In the genomic region with DNA sequence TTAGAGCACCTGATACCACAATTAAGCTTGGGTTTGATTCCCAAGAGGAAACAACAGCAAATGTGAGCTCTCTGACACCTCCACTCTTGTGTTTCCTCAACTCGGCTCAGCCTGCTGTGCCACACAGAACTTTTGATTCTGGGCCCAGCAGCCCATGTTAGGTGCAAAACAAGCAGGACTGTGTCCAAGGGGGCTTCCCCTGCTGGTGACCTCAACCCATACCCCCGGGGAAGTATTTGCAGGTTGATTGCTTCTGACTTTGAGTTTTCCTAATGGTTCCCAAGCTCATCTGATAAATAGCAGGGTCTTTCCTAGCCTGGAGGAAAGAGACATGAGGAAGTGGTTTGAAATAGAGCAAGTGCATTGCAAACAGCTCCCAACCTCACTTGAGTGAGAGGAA, we compare ENCODE assay signal across 17 cellular contexts. TPM values are rescaled to one million over a fixed set of nuclear protein-coding genes. Genes with fewer than 3 reads are reported as not detected.
DNase-seq lines count a peak whose midpoint lies in the region; ATAC-seq and TF ChIP-seq lines count a peak whose summit lies in the region.
"Had no signal": no experiment of that assay in that cellular context is flagged by ENCODE, and none has a peak within 500 bp of the region (broad histone marks: within the 10 kb centered on the region; RNA-seq: fewer than 3 reads in every experiment).

No MANE protein-coding gene starts in this region.

- H3K27me3 ChIP-seq in BLaER1 treated with 17β-estradiol and CSF1 and Interleukin-3, amounts not matched to agents 10 nM and 100 nM, result no peaks in the 10 kb centered on the region
- H3K27me3 ChIP-seq in DND-41 (ENCODE audit: insufficient read depth, low read length, poor library complexity), result no peaks in the 10 kb centered on the region
- H3K27me3 ChIP-seq in WERI-Rb-1 (ENCODE audit: insufficient read depth, low read depth, severe bottlenecking), result no peaks in the 10 kb centered on the region
- H3K27me3 ChIP-seq in aorta (ENCODE audit: control insufficient read depth in 1 of 2, insufficient read depth in 2 of 2, low read length in 1 of 2), result no peaks in the 10 kb centered on the region

- no peaks in the 10 kb centered on the region; a peak in 1 of 22 replicates for H3K9me3 ChIP-seq in BLaER1 treated with 17β-estradiol and CSF1 and Interleukin-3, amounts not matched to agents 10 nM and 100 nM (replicated peaks in 1 of 11)
- H3K9me3 ChIP-seq in DND-41 (ENCODE audit: insufficient read depth, low read length, severe bottlenecking), result no peaks in the 10 kb centered on the region
- no peaks in the 10 kb centered on the region for H3K9me3 ChIP-seq in WERI-Rb-1 (ENCODE audit: severe bottlenecking)
- no peaks in the 10 kb centered on the region for H3K9me3 ChIP-seq in aorta (ENCODE audit: control insufficient read depth, low read length)
- H3K9me3 ChIP-seq: Caco-2 had no signal

- DNase-seq in DND-41, result peak; percentile 29
- DNase-seq in stimulated activated naive B cell treated with anti-CD40 and anti-IgM and Interleukin-4, amounts not matched to agents 10 μg/mL and 1 μg/mL and 100 μg/mL, for 72 hours, result no peak
- DNase-seq in WERI-Rb-1, result no peak
- no peak for DNase-seq in aorta
- no peak for DNase-seq in activated naive CD8-positive, alpha-beta T cell treated with anti-CD3 and anti-CD28 coated beads for 36 hours
- DNase-seq: Caco-2; CD4-positive, alpha-beta T cell; DMS153; EL; GDM1; GM23248; H7; HCEC 1CT had no signal

- H3K9me3 Mint-ChIP-seq in activated T-helper 17 cell treated with anti-CD3 and anti-CD28 coated beads, Interleukin-2, amount 50 U/mL, for 72 hours, result peaks cover 5% of the 10 kb centered on the region
- peaks cover 0 to 5% of the 10 kb centered on the region in 2 donors for H3K9me3 Mint-ChIP-seq in stimulated activated naive B cell treated with anti-CD40 and anti-IgM and Interleukin-4, amounts not matched to agents 10 μg/mL and 1 μg/mL and 100 μg/mL, for 72 hours
- no peaks in the 10 kb centered on the region for H3K9me3 Mint-ChIP-seq in activated naive CD8-positive, alpha-beta T cell treated with anti-CD3 and anti-CD28 coated beads for 36 hours
- H3K9me3 Mint-ChIP-seq: CD4-positive, alpha-beta T cell had no signal

- H3K36me3 Mint-ChIP-seq in activated T-helper 17 cell treated with anti-CD3 and anti-CD28 coated beads, Interleukin-2, amount 50 U/mL, for 72 hours (ENCODE audit: low read depth), result no peaks in the 10 kb centered on the region
- no peaks in the 10 kb centered on the region for H3K36me3 Mint-ChIP-seq in stimulated activated naive B cell treated with anti-CD40 and anti-IgM and Interleukin-4, amounts not matched to agents 10 μg/mL and 1 μg/mL and 100 μg/mL, for 72 hours
- no peaks in the 10 kb centered on the region for H3K36me3 Mint-ChIP-seq in activated naive CD8-positive, alpha-beta T cell treated with anti-CD3 and anti-CD28 coated beads for 36 hours
- H3K36me3 Mint-ChIP-seq: CD14-positive monocyte had no signal

- peak; percentile 83 for ATAC-seq in DND-41 (ENCODE audit: insufficient read depth, low read depth)
- ATAC-seq in activated T-helper 17 cell treated with anti-CD3 and anti-CD28 coated beads, Interleukin-2, amount 50 U/mL, for 72 hours (replicated peaks), result peak; percentile 3
- no peak for ATAC-seq in stimulated activated naive B cell treated with anti-CD40 and anti-IgM and Interleukin-4, amounts not matched to agents 10 μg/mL and 1 μg/mL and 100 μg/mL, for 72 hours (replicated peaks)
- no peak for ATAC-seq in aorta (ENCODE audit: low FRiP score)
- ATAC-seq: GM12878 had no signal

- no peaks in the 10 kb centered on the region for H3K36me3 ChIP-seq in BLaER1 treated with 17β-estradiol and CSF1 and Interleukin-3, amounts not matched to agents 10 nM and 100 nM
- H3K36me3 ChIP-seq in DND-41 (ENCODE audit: insufficient read depth, low read length) (no peaks in the 10 kb centered on the region), WERI-Rb-1 (no peaks in the 10 kb centered on the region), aorta (ENCODE audit: control insufficient read depth in 1 of 2, insufficient read depth in 2 of 2, low read length in 1 of 2) (no peaks in the 10 kb centered on the region)

- no peak overlapping the region for H3K27ac Mint-ChIP-seq in activated T-helper 17 cell treated with anti-CD3 and anti-CD28 coated beads, Interleukin-2, amount 50 U/mL, for 72 hours
- H3K27ac Mint-ChIP-seq in stimulated activated naive B cell treated with anti-CD40 and anti-IgM and Interleukin-4, amounts not matched to agents 10 μg/mL and 1 μg/mL and 100 μg/mL, for 72 hours, result peak overlapping the region; percentile 42
- no peak overlapping the region for H3K27ac Mint-ChIP-seq in activated naive CD8-positive, alpha-beta T cell treated with anti-CD3 and anti-CD28 coated beads for 36 hours
- H3K27ac Mint-ChIP-seq: CD4-positive, alpha-beta T cell had no signal

- intact Hi-C loops in aorta (cut with DNase I), result no loop called here

- peaks cover 5% of the 10 kb centered on the region for H3K4me1 Mint-ChIP-seq in activated T-helper 17 cell treated with anti-CD3 and anti-CD28 coated beads, Interleukin-2, amount 50 U/mL, for 72 hours
- H3K4me1 Mint-ChIP-seq in stimulated activated naive B cell treated with anti-CD40 and anti-IgM and Interleukin-4, amounts not matched to agents 10 μg/mL and 1 μg/mL and 100 μg/mL, for 72 hours, result peaks cover 0 to 4% of the 10 kb centered on the region in 2 donors
- H3K4me1 Mint-ChIP-seq in activated naive CD8-positive, alpha-beta T cell treated with anti-CD3 and anti-CD28 coated beads for 36 hours, result no peaks in the 10 kb centered on the region
- H3K4me1 Mint-ChIP-seq: CD14-positive monocyte had no signal

- no peaks in the 10 kb centered on the region for H3K79me2 ChIP-seq in DND-41 (ENCODE audit: insufficient read depth, low read length)

- H3K27me3 Mint-ChIP-seq in activated T-helper 17 cell treated with anti-CD3 and anti-CD28 coated beads, Interleukin-2, amount 50 U/mL, for 72 hours, result no peaks in the 10 kb centered on the region
- H3K27me3 Mint-ChIP-seq in stimulated activated naive B cell treated with anti-CD40 and anti-IgM and Interleukin-4, amounts not matched to agents 10 μg/mL and 1 μg/mL and 100 μg/mL, for 72 hours, result peaks cover 2 to 5% of the 10 kb centered on the region in 2 donors
- peaks cover 4% of the 10 kb centered on the region for H3K27me3 Mint-ChIP-seq in activated naive CD8-positive, alpha-beta T cell treated with anti-CD3 and anti-CD28 coated beads for 36 hours

- H3K9ac ChIP-seq in BLaER1 treated with 17β-estradiol and CSF1 and Interleukin-3, amounts not matched to agents 10 nM and 100 nM, result no peak overlapping the region
- no peak overlapping the region for H3K9ac ChIP-seq in DND-41 (ENCODE audit: low read depth, low read length)
- H3K9ac ChIP-seq: GM23248 had no signal

- H3K4me3 Mint-ChIP-seq in activated T-helper 17 cell treated with anti-CD3 and anti-CD28 coated beads, Interleukin-2, amount 50 U/mL, for 72 hours, result peak overlapping the region; percentile 53
- no peak overlapping the region for H3K4me3 Mint-ChIP-seq in stimulated activated naive B cell treated with anti-CD40 and anti-IgM and Interleukin-4, amounts not matched to agents 10 μg/mL and 1 μg/mL and 100 μg/mL, for 72 hours
- no peak overlapping the region for H3K4me3 Mint-ChIP-seq in activated naive CD8-positive, alpha-beta T cell treated with anti-CD3 and anti-CD28 coated beads for 36 hours
- H3K4me3 Mint-ChIP-seq: CD14-positive monocyte; CD4-positive, alpha-beta T cell had no signal

- H3K27ac ChIP-seq in BLaER1 treated with 17β-estradiol and CSF1 and Interleukin-3, amounts not matched to agents 10 nM and 100 nM, result no peak overlapping the region
- H3K27ac ChIP-seq in DND-41 (ENCODE audit: low read length), result peak overlapping the region; percentile 73
- no peak overlapping the region for H3K27ac ChIP-seq in WERI-Rb-1
- no peak overlapping the region for H3K27ac ChIP-seq in aorta (ENCODE audit: low read depth in 1 of 2, low read length in 2 of 2)
- H3K27ac ChIP-seq: GM23248 had no signal

- no peak overlapping the region for H2AFZ ChIP-seq in DND-41 (ENCODE audit: low read depth, low read length)
- H2AFZ ChIP-seq: GM23248 had no signal

- WGBS in aorta, 2 donors, result 72 to 80% methylated on average over 2 of the region's 2 CpGs

- peak overlapping the region in 9 of 11 experiments; percentile 16 to 72 (median 46); a peak in 15 of 22 replicates for H3K4me2 ChIP-seq in BLaER1 treated with 17β-estradiol and CSF1 and Interleukin-3, amounts not matched to agents 10 nM and 100 nM
- H3K4me2 ChIP-seq in DND-41 (ENCODE audit: insufficient read depth, low read length), result peak overlapping the region; percentile 31

- no peak for TF ChIP-seq CTCF in DND-41 (IDR thresholded peaks at IDR 0.05; ENCODE audit: borderline replicate concordance, extremely low read depth, low read length, poor library complexity, severe bottlenecking)
- no peak for TF ChIP-seq CTCF in WERI-Rb-1 (IDR thresholded peaks at IDR 0.05; ENCODE audit: low read depth, low read length)

- no peak overlapping the region for H3K4me3 ChIP-seq in BLaER1 treated with 17β-estradiol and CSF1 and Interleukin-3, amounts not matched to agents 10 nM and 100 nM
- H3K4me3 ChIP-seq in DND-41 (ENCODE audit: low read depth in 1 of 2, low read length in 2 of 2) (no peak overlapping the region), WERI-Rb-1 (ENCODE audit: low read depth, low read length) (no peak overlapping the region), aorta (ENCODE audit: low read length in 2 of 2) (no peak overlapping the region)
- H3K4me3 ChIP-seq: GM12878, GM23248 had no signal

- H3K4me1 ChIP-seq in BLaER1 treated with 17β-estradiol and CSF1 and Interleukin-3, amounts not matched to agents 10 nM and 100 nM, result peaks cover 0 to 18% (median 12%) of the 10 kb centered on the region in 10 experiments; a peak in 13 of 20 replicates
- H3K4me1 ChIP-seq in DND-41 (ENCODE audit: insufficient read depth, low read length) (peaks cover 40% of the 10 kb centered on the region), aorta (ENCODE audit: control insufficient read depth in 1 of 2, insufficient read depth in 2 of 2, low read length in 2 of 2) (no peaks in the 10 kb centered on the region)
- H3K4me1 ChIP-seq: Caco-2 had no signal

- no peaks in the 10 kb centered on the region for H4K20me1 ChIP-seq in BLaER1 treated with 17β-estradiol and CSF1 and Interleukin-3, amounts not matched to agents 10 nM and 100 nM
- H4K20me1 ChIP-seq in DND-41 (ENCODE audit: insufficient read depth, low read length), result no peaks in the 10 kb centered on the region

RNA-seq across cellular contexts. Expression of a gene that starts 43.5 kb away (rescaled TPM):
- total RNA-seq in activated T-helper 17 cell treated with anti-CD3 and anti-CD28 coated beads, Interleukin-2, amount 50 U/mL, for 72 hours, result 10 to 100 TPM in 1 of 2 donors, 1 to 10 TPM in 1; 8.4 to 25.5 TPM
- total RNA-seq in aorta, result 1 to 10 TPM; 5.5 to 9.4 TPM
- polyA plus RNA-seq in aorta, result under 1 TPM in 1 of 2 donors, not detected in 1; 0.13 TPM
- under 1 TPM in 1 of 2 experiments, not detected in 1; 0.08 TPM for total RNA-seq in activated naive CD8-positive, alpha-beta T cell treated with anti-CD3 and anti-CD28 coated beads for 36 hours
- total RNA-seq: Caco-2 had no signal
- polyA plus RNA-seq: CD14-positive monocyte had no signal

Comparison
In these comparisons a context has a peak if more than half of its experiments do, and no peak if none do; other contexts are left out.
1. ATAC-seq: peak in DND-41 (single experiment) and activated T-helper 17 cell treated with anti-CD3 and anti-CD28 coated beads, Interleukin-2, amount 50 U/mL, for 72 hours (single experiment); none in stimulated activated naive B cell treated with anti-CD40 and anti-IgM and Interleukin-4, amounts not matched to agents 10 μg/mL and 1 μg/mL and 100 μg/mL, for 72 hours (0 of 2) and aorta (single experiment).
2. RNA of a gene that starts 43.5 kb away (total RNA-seq): 8.4 to 25.5 TPM in activated T-helper 17 cell treated with anti-CD3 and anti-CD28 coated beads, Interleukin-2, amount 50 U/mL, for 72 hours and 5.5 to 9.4 TPM in aorta; 0.08 TPM in activated naive CD8-positive, alpha-beta T cell treated with anti-CD3 and anti-CD28 coated beads for 36 hours; every median in the first group is over 4 times any median in the second.